ENCODE assay signal across 20 cellular contexts in genomic region chr15:40815042-40815678, GRCh38. TPM values are rescaled to one million over a fixed set of nuclear protein-coding genes. Genes with fewer than 3 reads are reported as not detected.
DNase-seq lines count a peak whose midpoint lies in the region; ATAC-seq, FAIRE-seq and TF ChIP-seq lines count a peak whose summit lies in the region.
"Had no signal": no experiment of that assay in that cellular context is flagged by ENCODE, and none has a peak within 500 bp of the region (broad histone marks: within the 10 kb centered on the region; RNA-seq: fewer than 3 reads in every experiment).

No MANE protein-coding gene starts in this region.

- H3K36me3 ChIP-seq in right lobe of liver: peaks cover 0 to 23% (median 2%) of the 10 kb centered on the region in 4 donors
- H3K36me3 ChIP-seq in HepG2 (replicated peaks in 1 of 2; ENCODE audit: control insufficient read depth in 1 of 2, insufficient read depth in 2 of 2, low read length in 2 of 2): peaks cover 8 to 12% of the 10 kb centered on the region in 2 experiments

- H3K4me1 Mint-ChIP-seq in MCF 10A (ENCODE audit: insufficient read depth, unreplicated experiment): peaks cover 6% of the 10 kb centered on the region

- no peak overlapping the region for H3K4me3 Mint-ChIP-seq in MCF 10A (ENCODE audit: unreplicated experiment)
- H3K4me3 Mint-ChIP-seq: activated naive CD8-positive, alpha-beta T cell had no signal

- CTCF ChIA-PET in HepG2 (lab: Yijun Ruan, JAX; ENCODE audit: low intra/inter-chr PET ratio, low total read pairs) (no interaction called here), MCF 10A (lab: Yijun Ruan, JAX) (no interaction called here)

- no peaks in the 10 kb centered on the region for H3K27me3 ChIP-seq in right lobe of liver
- H3K27me3 ChIP-seq in HepG2 (ENCODE audit: control insufficient read depth in 1 of 2, insufficient read depth in 2 of 2, low read length in 2 of 2): no peaks in the 10 kb centered on the region
- H3K27me3 ChIP-seq: hepatocyte had no signal

- no peak overlapping the region for H3K27ac ChIP-seq in right lobe of liver
- H3K27ac ChIP-seq in HepG2 (ENCODE audit: extremely low read length, insufficient read depth, low read length): no peak overlapping the region
- H3K27ac ChIP-seq: hepatocyte, lower lobe of right lung had no signal

- BruUV-seq in HepG2 (replicated peaks; lab: Mats Ljungman, UMichigan) (no TSS peak), MCF 10A (replicated peaks; lab: Mats Ljungman, UMichigan) (no TSS peak)

- H3K4me1 ChIP-seq in right lobe of liver (no peaks in the 10 kb centered on the region), HepG2 (ENCODE audit: insufficient read depth, low read length) (no peaks in the 10 kb centered on the region)
- H3K4me1 ChIP-seq: lower lobe of right lung had no signal

- no peaks in the 10 kb centered on the region for H4K20me1 ChIP-seq in HepG2 (ENCODE audit: insufficient read depth, low read length)

- H3K79me2 ChIP-seq in HepG2 (ENCODE audit: insufficient read depth, low read length): no peaks in the 10 kb centered on the region
- H3K79me2 ChIP-seq: hepatocyte had no signal

- no peak for TF ChIP-seq CTCF in right lobe of liver (IDR thresholded peaks at IDR 0.05)
- TF ChIP-seq CTCF in HepG2 (CRISPR knock-in tag; IDR thresholded peaks at IDR 0.05): no peak
- TF ChIP-seq CTCF in MCF 10A (IDR thresholded peaks at IDR 0.05; ENCODE audit: unreplicated experiment): no peak

- no peak overlapping the region for H3K27ac Mint-ChIP-seq in MCF 10A (ENCODE audit: low read depth, unreplicated experiment)
- H3K27ac Mint-ChIP-seq: activated naive CD8-positive, alpha-beta T cell had no signal

- no peak overlapping the region for H3K9ac ChIP-seq in HepG2 (ENCODE audit: insufficient read depth, low read depth, low read length)

- no peaks in the 10 kb centered on the region for H3K9me3 Mint-ChIP-seq in MCF 10A (ENCODE audit: unreplicated experiment)

- no peak overlapping the region for H2AFZ ChIP-seq in HepG2 (ENCODE audit: low read length)
- H2AFZ ChIP-seq: hepatocyte had no signal

- in situ Hi-C loops in HepG2 (cut with HindIII; ENCODE audit: extremely low pct_ligation_motif_present, low pct_unique_long_range_greater_than_20kb): no loop called here

- intact Hi-C loops in right lobe of liver (cut with DNase I) (no loop called here), HepG2 (cut with micrococcal nuclease; ENCODE audit: unreplicated experiment) (no loop called here), MCF 10A (cut with micrococcal nuclease) (no loop called here)

- peaks cover 12% of the 10 kb centered on the region for H3K36me3 Mint-ChIP-seq in MCF 10A (ENCODE audit: insufficient read depth, unreplicated experiment)

- TF ChIP-seq EP300 in HepG2 (IDR thresholded peaks at IDR 0.05; ENCODE audit: low read depth in 2 of 2, low read length in 2 of 2) (no peak), HepG2 (CRISPR knock-in tag; IDR thresholded peaks at IDR 0.05; ENCODE audit: borderline replicate concordance) (no peak)

- WGBS in right lobe of liver (ENCODE audit: insufficient coverage, low coverage, low lambda C conversion rate, missing lambda C conversion rate): 89% methylated on average over 4 of the region's 4 CpGs
- WGBS in HepG2 (ENCODE audit: low lambda C conversion rate): 92% methylated on average over 4 of the region's 4 CpGs

- H3K27me3 Mint-ChIP-seq in MCF 10A (ENCODE audit: insufficient read depth, unreplicated experiment): no peaks in the 10 kb centered on the region
- H3K27me3 Mint-ChIP-seq: activated naive CD8-positive, alpha-beta T cell had no signal

- H3K9me3 ChIP-seq in right lobe of liver (no peaks in the 10 kb centered on the region), HepG2 (ENCODE audit: low read length) (no peaks in the 10 kb centered on the region)
- H3K9me3 ChIP-seq: lower lobe of right lung had no signal

- H3K4me2 ChIP-seq in HepG2 (ENCODE audit: low read depth, low read length): no peak overlapping the region
- H3K4me2 ChIP-seq: hepatocyte, smooth muscle cell had no signal

- DNase-seq in right lobe of liver (no peak), HepG2 (ENCODE audit: low spot score) (no peak), MCF 10A (ENCODE audit: unreplicated experiment) (peak; percentile 53), left lobe of liver (ENCODE audit: low spot score) (no peak), SIG-M5 (lab: John Stamatoyannopoulos, UW) (no peak), NCI-H2029 treated with DMSO at 0.1 percent for 48 hours (lab: John Stamatoyannopoulos, UW) (no peak)
- no peak for DNase-seq in central memory CD4-positive, alpha-beta T cell
- DNase-seq: activated CD8-positive, alpha-beta memory T cell treated with anti-CD3 and anti-CD28 coated beads, Interleukin-2, amount 50 U/mL, for 4 hours; DMS53; lower lobe of right lung; MV-4-11; NCI-H226; SW 1271 had no signal

- FAIRE-seq in HepG2 (lab: Jason Lieb, UNC): no peak
- FAIRE-seq: colon, HTR-8/SVneo had no signal

- TF ChIP-seq RAD21 in HepG2 (CRISPR knock-in tag; IDR thresholded peaks at IDR 0.05): no peak

- POLR2A ChIA-PET in HepG2 (lab: Yijun Ruan, JAX) (interaction anchor here (0.5 kb wide), 1 partner anchor 61 kb away, joined by 4 read pairs; no protein-coding TSS in a partner anchor), MCF 10A (lab: Yijun Ruan, JAX) (interaction anchor here (0.7 to 1.1 kb wide), 2 partner anchors 29 to 43 kb away, joined by 3 to 5 read pairs; partner anchors contain the start of gene SPINT1)

- TF ChIP-seq POLR2A in right lobe of liver (IDR thresholded peaks at IDR 0.05) (no peak), HepG2 (IDR thresholded peaks at IDR 0.05; ENCODE audit: insufficient read depth in 1 of 2, low read depth in 2 of 2, low read length in 2 of 2) (no peak)

- H3K4me3 ChIP-seq in right lobe of liver: no peak overlapping the region
- no peak overlapping the region for H3K4me3 ChIP-seq in HepG2 (replicated peaks in 1 of 3; ENCODE audit: insufficient read depth in 1 of 3, low read depth in 2 of 3, low read length in 3 of 3)
- H3K4me3 ChIP-seq: hepatocyte, lower lobe of right lung, smooth muscle cell had no signal

- ATAC-seq in right lobe of liver: peak; percentile 27 to 40 (median 30)
- no peak for ATAC-seq in HepG2
- ATAC-seq in left lobe of liver: peak; percentile 67
- ATAC-seq in GM18861 (IDR thresholded peaks at IDR 0.05; ENCODE audit: unreplicated experiment): no peak
- ATAC-seq: lower lobe of right lung had no signal

RNA-seq across cellular contexts. Expression of gene DNAJC17, which starts 7.9 kb away (rescaled TPM):
- 10 to 100 TPM in 5 of 6 experiments, 1 to 10 TPM in 1; 7.8 to 23.7 (median 17.7) TPM for total RNA-seq in right lobe of liver
- total RNA-seq in HepG2 (2016; rRNA removed; fragmentation: Illumina TruSeq; extraction: Trizol): 26.5 and 30.2 TPM in 2 replicates
- total RNA-seq in HepG2 (2016; cell fraction: cytosol; rRNA removed; fragmentation: Illumina TruSeq; extraction: Trizol; ENCODE audit: low read depth): 6.4 and 7.8 TPM in 2 replicates
- total RNA-seq in HepG2 (2016; cell fraction: insoluble cytoplasmic fraction; rRNA removed; fragmentation: Illumina TruSeq; extraction: Trizol): 30.1 and 30.4 TPM in 2 replicates
- total RNA-seq in HepG2 (2016; cell fraction: membrane; rRNA removed; fragmentation: Illumina TruSeq; extraction: Trizol): 7.4 and 8.6 TPM in 2 replicates
- total RNA-seq in HepG2 (2016; cell fraction: nucleus; rRNA removed; fragmentation: Illumina TruSeq; extraction: Trizol): 17.9 and 19.3 TPM in 2 replicates
- 22.2 and 23.0 TPM in 2 replicates for polyA plus RNA-seq in HepG2 (2011; rRNA removed)
- 25.4 and 31.1 TPM in 2 replicates for polyA plus RNA-seq in HepG2 (2011; cell fraction: cytosol; rRNA removed)
- polyA plus RNA-seq in HepG2 (2011; cell fraction: nucleus; rRNA removed): 71.0 and 88.9 TPM in 2 replicates
- polyA plus RNA-seq in HepG2 (2012): 15.6 and 17.8 TPM in 2 replicates
- polyA plus RNA-seq in HepG2 (2016; cell fraction: cytosol; fragmentation: Illumina TruSeq; extraction: Trizol; ENCODE audit: low read depth): 4.4 TPM in 2 replicates
- 27.5 and 28.1 TPM in 2 replicates for polyA plus RNA-seq in HepG2 (2016; cell fraction: insoluble cytoplasmic fraction; fragmentation: Illumina TruSeq; extraction: Trizol; ENCODE audit: low read depth)
- 3.8 and 5.1 TPM in 2 replicates for polyA plus RNA-seq in HepG2 (2016; cell fraction: membrane; fragmentation: Illumina TruSeq; extraction: Trizol; ENCODE audit: low read depth)
- 36.5 and 39.9 TPM in 2 replicates for polyA plus RNA-seq in HepG2 (2016; cell fraction: nucleus; fragmentation: Illumina TruSeq; extraction: Trizol; ENCODE audit: insufficient read depth, low read depth)
- polyA minus RNA-seq in HepG2 (2011; rRNA and poly(A)+ RNA removed; ENCODE audit: low replicate concordance): 9.9 and 24.8 TPM in 2 replicates
- polyA minus RNA-seq in HepG2 (2011; cell fraction: cytosol; rRNA and poly(A)+ RNA removed): 5.3 and 10.7 TPM in 2 replicates
- 27.2 and 33.7 TPM in 2 replicates for polyA minus RNA-seq in HepG2 (2011; cell fraction: nucleus; rRNA and poly(A)+ RNA removed)
- total RNA-seq in MCF 10A (2022): 55.1 and 58.1 TPM in 2 replicates
- total RNA-seq in left lobe of liver: 31.3 TPM

RNA-seq across cellular contexts. Expression of gene ZFYVE19, which starts 8.3 kb away (rescaled TPM):
- total RNA-seq in right lobe of liver: 10 to 100 TPM; 11.5 to 49.3 (median 19.5) TPM
- total RNA-seq in HepG2 (2016; rRNA removed; fragmentation: Illumina TruSeq; extraction: Trizol): 19.2 and 23.3 TPM in 2 replicates
- total RNA-seq in HepG2 (2016; cell fraction: cytosol; rRNA removed; fragmentation: Illumina TruSeq; extraction: Trizol; ENCODE audit: low read depth): 8.3 and 9.4 TPM in 2 replicates
- 18.8 and 22.2 TPM in 2 replicates for total RNA-seq in HepG2 (2016; cell fraction: insoluble cytoplasmic fraction; rRNA removed; fragmentation: Illumina TruSeq; extraction: Trizol)
- 14.4 and 14.9 TPM in 2 replicates for total RNA-seq in HepG2 (2016; cell fraction: membrane; rRNA removed; fragmentation: Illumina TruSeq; extraction: Trizol)
- 20.2 and 21.1 TPM in 2 replicates for total RNA-seq in HepG2 (2016; cell fraction: nucleus; rRNA removed; fragmentation: Illumina TruSeq; extraction: Trizol)
- polyA plus RNA-seq in HepG2 (2011; rRNA removed): 44.0 and 55.3 TPM in 2 replicates
- polyA plus RNA-seq in HepG2 (2011; cell fraction: cytosol; rRNA removed): 40.1 and 40.5 TPM in 2 replicates
- polyA plus RNA-seq in HepG2 (2011; cell fraction: nucleus; rRNA removed): 167 and 208 TPM in 2 replicates
- polyA plus RNA-seq in HepG2 (2012): 19.2 and 22.5 TPM in 2 replicates
- polyA plus RNA-seq in HepG2 (2016; cell fraction: cytosol; fragmentation: Illumina TruSeq; extraction: Trizol; ENCODE audit: low read depth): 6.8 and 9.0 TPM in 2 replicates
- 21.3 TPM in 2 replicates for polyA plus RNA-seq in HepG2 (2016; cell fraction: insoluble cytoplasmic fraction; fragmentation: Illumina TruSeq; extraction: Trizol; ENCODE audit: low read depth)
- 11.2 and 14.4 TPM in 2 replicates for polyA plus RNA-seq in HepG2 (2016; cell fraction: membrane; fragmentation: Illumina TruSeq; extraction: Trizol; ENCODE audit: low read depth)
- 60.8 and 65.3 TPM in 2 replicates for polyA plus RNA-seq in HepG2 (2016; cell fraction: nucleus; fragmentation: Illumina TruSeq; extraction: Trizol; ENCODE audit: insufficient read depth, low read depth)
- 25.9 and 65.3 TPM in 2 replicates for polyA minus RNA-seq in HepG2 (2011; rRNA and poly(A)+ RNA removed; ENCODE audit: low replicate concordance)
- polyA minus RNA-seq in HepG2 (2011; cell fraction: cytosol; rRNA and poly(A)+ RNA removed): 7.5 and 9.9 TPM in 2 replicates
- 24.6 and 30.2 TPM in 2 replicates for polyA minus RNA-seq in HepG2 (2011; cell fraction: nucleus; rRNA and poly(A)+ RNA removed)
- 19.2 and 19.9 TPM in 2 replicates for total RNA-seq in MCF 10A (2022)
- total RNA-seq in left lobe of liver: 19.9 TPM

RNA-seq across cellular contexts. Expression of gene PPP1R14D, which starts 13.3 kb away (rescaled TPM):
- total RNA-seq in right lobe of liver: not detected
- 0.49 and 0.53 TPM in 2 replicates for total RNA-seq in HepG2 (2016; rRNA removed; fragmentation: Illumina TruSeq; extraction: Trizol)
- total RNA-seq in HepG2 (2016; cell fraction: cytosol; rRNA removed; fragmentation: Illumina TruSeq; extraction: Trizol; ENCODE audit: low read depth): not detected in 2 replicates
- 0.52 and 0.55 TPM in 2 replicates for total RNA-seq in HepG2 (2016; cell fraction: insoluble cytoplasmic fraction; rRNA removed; fragmentation: Illumina TruSeq; extraction: Trizol)
- total RNA-seq in HepG2 (2016; cell fraction: membrane; rRNA removed; fragmentation: Illumina TruSeq; extraction: Trizol): 0.34 TPM in 2 replicates
- not detected in 2 replicates for total RNA-seq in HepG2 (2016; cell fraction: nucleus; rRNA removed; fragmentation: Illumina TruSeq; extraction: Trizol)
- polyA plus RNA-seq in HepG2 (2011; rRNA removed): 0.47 and 0.55 TPM in 2 replicates
- polyA plus RNA-seq in HepG2 (2011; cell fraction: cytosol; rRNA removed): 0.81 and 0.82 TPM in 2 replicates
- 0.35 and 0.62 TPM in 2 replicates for polyA plus RNA-seq in HepG2 (2011; cell fraction: nucleus; rRNA removed)
- polyA plus RNA-seq in HepG2 (2012): 0.68 TPM in 2 replicates
- not detected in 2 replicates for polyA plus RNA-seq in HepG2 (2016; cell fraction: cytosol; fragmentation: Illumina TruSeq; extraction: Trizol; ENCODE audit: low read depth)
- polyA plus RNA-seq in HepG2 (2016; cell fraction: insoluble cytoplasmic fraction; fragmentation: Illumina TruSeq; extraction: Trizol; ENCODE audit: low read depth): 0.46 and 0.48 TPM in 2 replicates
- not detected in 2 replicates for polyA plus RNA-seq in HepG2 (2016; cell fraction: membrane; fragmentation: Illumina TruSeq; extraction: Trizol; ENCODE audit: low read depth)
- polyA plus RNA-seq in HepG2 (2016; cell fraction: nucleus; fragmentation: Illumina TruSeq; extraction: Trizol; ENCODE audit: insufficient read depth, low read depth): not detected in 2 replicates
- polyA minus RNA-seq in HepG2 (2011; rRNA and poly(A)+ RNA removed; ENCODE audit: low replicate concordance): 0.21 TPM in 1 of 2 replicates, not detected in the other
- not detected in 2 replicates for polyA minus RNA-seq in HepG2 (2011; cell fraction: cytosol; rRNA and poly(A)+ RNA removed)
- polyA minus RNA-seq in HepG2 (2011; cell fraction: nucleus; rRNA and poly(A)+ RNA removed): 0.87 TPM in 1 of 2 replicates, not detected in the other
- total RNA-seq in MCF 10A (2022): not detected in 2 replicates
- total RNA-seq in left lobe of liver: not detected
- total RNA-seq: epithelial cell of proximal tubule, hepatocyte, smooth muscle cell had no signal
- polyA plus RNA-seq: smooth muscle cell had no signal

RNA-seq across cellular contexts. Expression of gene SPINT1, which starts 28.7 kb away (rescaled TPM):
- total RNA-seq in right lobe of liver (1 to 10 TPM; 1.1 to 7.9 (median 3.0) TPM), HepG2 (2016; rRNA removed; fragmentation: Illumina TruSeq; extraction: Trizol) (0.45 and 0.49 TPM in 2 replicates), MCF 10A (2022) (57.9 and 68.6 TPM in 2 replicates), left lobe of liver (1.6 TPM)
- 0.10 and 0.44 TPM in 2 replicates for total RNA-seq in HepG2 (2016; cell fraction: cytosol; rRNA removed; fragmentation: Illumina TruSeq; extraction: Trizol; ENCODE audit: low read depth)
- total RNA-seq in HepG2 (2016; cell fraction: insoluble cytoplasmic fraction; rRNA removed; fragmentation: Illumina TruSeq; extraction: Trizol): 0.21 and 0.50 TPM in 2 replicates
- total RNA-seq in HepG2 (2016; cell fraction: membrane; rRNA removed; fragmentation: Illumina TruSeq; extraction: Trizol): 0.14 and 0.25 TPM in 2 replicates
- total RNA-seq in HepG2 (2016; cell fraction: nucleus; rRNA removed; fragmentation: Illumina TruSeq; extraction: Trizol): 0.88 and 2.1 TPM in 2 replicates
- 2.5 and 2.8 TPM in 2 replicates for polyA plus RNA-seq in HepG2 (2011; rRNA removed)
- polyA plus RNA-seq in HepG2 (2011; cell fraction: cytosol; rRNA removed): 3.4 and 3.9 TPM in 2 replicates
- 7.6 and 10.2 TPM in 2 replicates for polyA plus RNA-seq in HepG2 (2011; cell fraction: nucleus; rRNA removed)
- polyA plus RNA-seq in HepG2 (2012): 2.7 and 2.9 TPM in 2 replicates
- 0.20 and 0.25 TPM in 2 replicates for polyA plus RNA-seq in HepG2 (2016; cell fraction: cytosol; fragmentation: Illumina TruSeq; extraction: Trizol; ENCODE audit: low read depth)
- polyA plus RNA-seq in HepG2 (2016; cell fraction: insoluble cytoplasmic fraction; fragmentation: Illumina TruSeq; extraction: Trizol; ENCODE audit: low read depth): 0.21 and 0.37 TPM in 2 replicates
- 0.24 and 0.43 TPM in 2 replicates for polyA plus RNA-seq in HepG2 (2016; cell fraction: membrane; fragmentation: Illumina TruSeq; extraction: Trizol; ENCODE audit: low read depth)
- polyA plus RNA-seq in HepG2 (2016; cell fraction: nucleus; fragmentation: Illumina TruSeq; extraction: Trizol; ENCODE audit: insufficient read depth, low read depth): 3.0 TPM in 2 replicates
- 0.37 and 3.2 TPM in 2 replicates for polyA minus RNA-seq in HepG2 (2011; rRNA and poly(A)+ RNA removed; ENCODE audit: low replicate concordance)
- polyA minus RNA-seq in HepG2 (2011; cell fraction: cytosol; rRNA and poly(A)+ RNA removed): 2.2 TPM in 2 replicates
- polyA minus RNA-seq in HepG2 (2011; cell fraction: nucleus; rRNA and poly(A)+ RNA removed): 1.0 and 2.6 TPM in 2 replicates

RNA-seq across cellular contexts. Expression of gene C15orf62, which starts 45.4 kb away (rescaled TPM):
- 1 to 10 TPM in 2 of 6 experiments, under 1 TPM in 4; 0.51 to 1.6 (median 0.83) TPM for total RNA-seq in right lobe of liver
- total RNA-seq in HepG2 (2016; rRNA removed; fragmentation: Illumina TruSeq; extraction: Trizol): 0.34 and 0.51 TPM in 2 replicates
- not detected in 2 replicates for total RNA-seq in HepG2 (2016; cell fraction: cytosol; rRNA removed; fragmentation: Illumina TruSeq; extraction: Trizol; ENCODE audit: low read depth)
- 0.24 and 0.67 TPM in 2 replicates for total RNA-seq in HepG2 (2016; cell fraction: insoluble cytoplasmic fraction; rRNA removed; fragmentation: Illumina TruSeq; extraction: Trizol)
- total RNA-seq in HepG2 (2016; cell fraction: membrane; rRNA removed; fragmentation: Illumina TruSeq; extraction: Trizol): 0.12 and 0.14 TPM in 2 replicates
- 0.97 and 1.1 TPM in 2 replicates for total RNA-seq in HepG2 (2016; cell fraction: nucleus; rRNA removed; fragmentation: Illumina TruSeq; extraction: Trizol)
- polyA plus RNA-seq in HepG2 (2011; rRNA removed): 1.0 and 1.1 TPM in 2 replicates
- 0.38 and 0.59 TPM in 2 replicates for polyA plus RNA-seq in HepG2 (2011; cell fraction: cytosol; rRNA removed)
- polyA plus RNA-seq in HepG2 (2011; cell fraction: nucleus; rRNA removed): 2.6 and 3.2 TPM in 2 replicates
- polyA plus RNA-seq in HepG2 (2012): 1.3 and 1.5 TPM in 2 replicates
- polyA plus RNA-seq in HepG2 (2016; cell fraction: cytosol; fragmentation: Illumina TruSeq; extraction: Trizol; ENCODE audit: low read depth): not detected in 2 replicates
- polyA plus RNA-seq in HepG2 (2016; cell fraction: insoluble cytoplasmic fraction; fragmentation: Illumina TruSeq; extraction: Trizol; ENCODE audit: low read depth): 0.23 and 0.52 TPM in 2 replicates
- polyA plus RNA-seq in HepG2 (2016; cell fraction: membrane; fragmentation: Illumina TruSeq; extraction: Trizol; ENCODE audit: low read depth): 0.17 and 0.19 TPM in 2 replicates
- 1.7 and 2.1 TPM in 2 replicates for polyA plus RNA-seq in HepG2 (2016; cell fraction: nucleus; fragmentation: Illumina TruSeq; extraction: Trizol; ENCODE audit: insufficient read depth, low read depth)
- 1.5 and 2.1 TPM in 2 replicates for polyA minus RNA-seq in HepG2 (2011; rRNA and poly(A)+ RNA removed; ENCODE audit: low replicate concordance)
- polyA minus RNA-seq in HepG2 (2011; cell fraction: cytosol; rRNA and poly(A)+ RNA removed): 0.26 and 0.30 TPM in 2 replicates
- 2.8 and 3.6 TPM in 2 replicates for polyA minus RNA-seq in HepG2 (2011; cell fraction: nucleus; rRNA and poly(A)+ RNA removed)
- total RNA-seq in MCF 10A (2022): 0.26 and 0.52 TPM in 2 replicates
- total RNA-seq in left lobe of liver: 1.0 TPM

Comparison
In these comparisons a context has a peak if more than half of its experiments do, and no peak if none do; other contexts are left out.
1. ATAC-seq: peak in right lobe of liver (4 of 4) and left lobe of liver (single experiment); none in HepG2 (single experiment) and GM18861 (single experiment).